In genomic region chr12:26937863-26938659, GRCh38 we compare ENCODE assay signal across 1 cellular context.
TF ChIP-seq lines count a peak whose summit lies in the region.

FGFR1OP2 (plus strand) TSS chr12:26938470; CDS start chr12:26954159, 15,689 bp downstream.
INTS13 (minus strand) TSS chr12:26937981; CDS start chr12:26936803, 1,178 bp downstream.

TF ChIP-seq in HCT116, 20 proteins besides CTCF, POLR2A, EP300 and RAD21 (continued from another document):
- TF ChIP-seq EZH2phosphoT487 (IDR thresholded peaks at IDR 0.05; ENCODE audit: borderline replicate concordance) (no peak), JUND (IDR thresholded peaks at IDR 0.05) (no peak), SP1 (IDR thresholded peaks at IDR 0.05; ENCODE audit: low read depth) (peak; percentile 48), CEBPB (IDR thresholded peaks at IDR 0.05; ENCODE audit: low read depth) (no peak), EZH2 (IDR thresholded peaks at IDR 0.05) (no peak), TCF7L2 (IDR thresholded peaks at IDR 0.05; ENCODE audit: borderline replicate concordance, extremely low read depth, insufficient read depth, insufficient read length) (peak; percentile 6), YY1 (IDR thresholded peaks at IDR 0.05; ENCODE audit: extremely low read depth, insufficient replicate concordance, low read depth, low read length) (peak; percentile 76), SIN3A (IDR thresholded peaks at IDR 0.05; ENCODE audit: low read depth) (peak; percentile 83), EGR1 (IDR thresholded peaks at IDR 0.05; ENCODE audit: low read depth) (0 out of 2 replicates have a peak, but pooled peaks have one; percentile 39), CBX3 (IDR thresholded peaks at IDR 0.05; ENCODE audit: low read depth) (no peak), FOSL1 (IDR thresholded peaks at IDR 0.05; ENCODE audit: low read depth) (no peak)
